15 cellular contexts compared by ENCODE assay signal in the genomic region with DNA sequence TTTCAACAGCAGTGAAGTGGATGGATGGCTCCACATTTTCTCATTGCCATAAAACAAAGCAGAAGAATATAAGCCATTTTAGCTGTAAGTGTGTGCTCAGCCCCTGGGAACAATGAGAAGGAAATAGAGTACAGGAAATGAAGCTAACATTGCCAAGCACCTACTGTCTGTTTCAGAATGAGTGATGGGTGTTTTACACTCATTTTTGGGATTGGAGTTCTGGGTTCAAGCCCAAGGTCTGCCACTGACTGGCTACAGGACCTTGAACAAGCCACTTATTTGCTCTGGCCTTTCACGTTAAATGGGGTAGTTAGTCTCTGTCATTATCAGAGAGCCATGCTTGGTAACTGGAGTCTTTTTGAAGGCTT.
A peak's percentile ranks its signal among the peaks of the same experiment; 100 is the strongest.
DNase-seq lines count a peak whose midpoint lies in the region; ATAC-seq and TF ChIP-seq lines count a peak whose summit lies in the region.
"Had no signal": no experiment of that assay in that cellular context is flagged by ENCODE, and none has a peak within 500 bp of the region (broad histone marks: within the 10 kb centered on the region; RNA-seq: fewer than 3 reads in every experiment).

No MANE protein-coding gene starts in this region.

- peak overlapping the region; percentile 40 for H3K27ac ChIP-seq in osteoblast (ENCODE audit: low read depth, low read length)
- H3K27ac ChIP-seq in tibial artery, result no peak overlapping the region

- H3K4me2 ChIP-seq in osteoblast (ENCODE audit: insufficient read depth, low read length), result no peak overlapping the region

- H3K27me3 ChIP-seq in osteoblast (ENCODE audit: insufficient read depth, low read length) (no peaks in the 10 kb centered on the region), tibial artery (peaks cover 0 to 10% of the 10 kb centered on the region in 2 donors)

- peak overlapping the region; percentile 35 for H3K4me3 Mint-ChIP-seq in MCF 10A (ENCODE audit: unreplicated experiment)
- H3K4me3 Mint-ChIP-seq: CD8-positive, alpha-beta T cell; H9; type B pancreatic cell had no signal

- no peaks in the 10 kb centered on the region for H3K27me3 Mint-ChIP-seq in MCF 10A (ENCODE audit: insufficient read depth, unreplicated experiment)

- H2AFZ ChIP-seq in osteoblast (ENCODE audit: low read length), result no peak overlapping the region

- peak overlapping the region; percentile 86 for H3K27ac Mint-ChIP-seq in MCF 10A (ENCODE audit: low read depth, unreplicated experiment)
- H3K27ac Mint-ChIP-seq: CD8-positive, alpha-beta T cell; H9; type B pancreatic cell had no signal

- no peaks in the 10 kb centered on the region for H3K9me3 Mint-ChIP-seq in MCF 10A (ENCODE audit: unreplicated experiment)
- H3K9me3 Mint-ChIP-seq: CD8-positive, alpha-beta T cell; H9; type B pancreatic cell had no signal

- TF ChIP-seq CTCF in MCF 10A (IDR thresholded peaks at IDR 0.05; ENCODE audit: unreplicated experiment) (no peak), osteoblast (IDR thresholded peaks at IDR 0.05; ENCODE audit: extremely low read depth, low read depth, low read length) (no peak), tibial artery (IDR thresholded peaks at IDR 0.05) (no peak)

- H3K36me3 ChIP-seq in osteoblast (ENCODE audit: insufficient read depth, low read length), result no peaks in the 10 kb centered on the region
- H3K36me3 ChIP-seq in tibial artery, result no peaks in the 10 kb centered on the region

- peaks cover 38% of the 10 kb centered on the region for H3K4me1 ChIP-seq in osteoblast (ENCODE audit: insufficient read depth, low read length)
- H3K4me1 ChIP-seq in tibial artery, result no peaks in the 10 kb centered on the region

- DNase-seq in NCI-H2029 (lab: John Stamatoyannopoulos, UW) (peak; percentile 82), MCF 10A (ENCODE audit: unreplicated experiment) (no peak), osteoblast (ENCODE audit: insufficient read length, low spot score, missing footprints) (no peak), tibial artery (no peak), UCSD-AML1 (lab: John Stamatoyannopoulos, UW; ENCODE audit: unreplicated experiment) (no peak)
- DNase-seq: activated naive CD4-positive, alpha-beta T cell treated with anti-CD3 and anti-CD28 coated beads, Interleukin-2, amount 50 U/mL, for 16 hours; CD8-positive, alpha-beta T cell; H9; NCI-H2227 treated with DMSO at 0.1 percent for 48 hours; occipital lobe; stimulated activated naive CD4-positive, alpha-beta T cell had no signal

- POLR2A ChIA-PET in MCF 10A (lab: Yijun Ruan, JAX), result interaction anchor here (0.5 to 1.4 kb wide), 5 partner anchors 22 to 347 kb away, joined by 3 to 6 read pairs (median 3); no protein-coding TSS in a partner anchor

- BruUV-seq in MCF 10A (replicated peaks; lab: Mats Ljungman, UMichigan), result TSS peak; percentile 85

- intact Hi-C loops in MCF 10A (cut with micrococcal nuclease), result no loop called here
- intact Hi-C loops in tibial artery (cut with DNase I; ENCODE audit: low total_unique reads), result no loop called here

- H3K9me3 ChIP-seq in osteoblast (ENCODE audit: low read depth, low read length), result no peaks in the 10 kb centered on the region
- no peaks in the 10 kb centered on the region for H3K9me3 ChIP-seq in tibial artery

- H3K4me3 ChIP-seq in osteoblast (ENCODE audit: insufficient read depth, low read length) (no peak overlapping the region), tibial artery (no peak overlapping the region)
- H3K4me3 ChIP-seq: K562 had no signal

- H3K4me1 Mint-ChIP-seq in MCF 10A (ENCODE audit: insufficient read depth, unreplicated experiment), result peaks cover 64% of the 10 kb centered on the region

- no peaks in the 10 kb centered on the region for H3K79me2 ChIP-seq in osteoblast (ENCODE audit: insufficient read depth, low read length)

- ATAC-seq in GM18498 (IDR thresholded peaks at IDR 0.05; ENCODE audit: unreplicated experiment) (peak; percentile 21), HG02973 (IDR thresholded peaks at IDR 0.05; ENCODE audit: unreplicated experiment) (no peak)
- ATAC-seq: CD8-positive, alpha-beta T cell; K562 had no signal

- peaks cover 6% of the 10 kb centered on the region for H3K36me3 Mint-ChIP-seq in MCF 10A (ENCODE audit: insufficient read depth, unreplicated experiment)
- H3K36me3 Mint-ChIP-seq: CD8-positive, alpha-beta T cell; type B pancreatic cell had no signal

- CTCF ChIA-PET in MCF 10A (lab: Yijun Ruan, JAX), result interaction anchor here (0.6 to 1.0 kb wide), 2 partner anchors 56 to 510 kb away, joined by 3 read pairs; no protein-coding TSS in a partner anchor

- H4K20me1 ChIP-seq in osteoblast (ENCODE audit: insufficient read depth, low read length), result no peaks in the 10 kb centered on the region
